16 cellular contexts compared by ENCODE assay signal in genomic region chr4:41384992-41385391, GRCh38.
DNase-seq lines count a peak whose midpoint lies in the region; FAIRE-seq and TF ChIP-seq lines count a peak whose summit lies in the region.
"Had no signal": no experiment of that assay in that cellular context is flagged by ENCODE, and none has a peak within 500 bp of the region (broad histone marks: within the 10 kb centered on the region; RNA-seq: fewer than 3 reads in every experiment).

No MANE protein-coding gene starts in this region.

- H3K4me1 ChIP-seq in breast epithelium (no peaks in the 10 kb centered on the region), uterus (no peaks in the 10 kb centered on the region)

- BruUV-seq in MCF 10A (replicated peaks; lab: Mats Ljungman, UMichigan): no TSS peak

- H3K9me3 ChIP-seq in breast epithelium (no peaks in the 10 kb centered on the region), uterus (no peaks in the 10 kb centered on the region)
- H3K9me3 ChIP-seq: gastrocnemius medialis, upper lobe of left lung had no signal

- no peaks in the 10 kb centered on the region for H3K36me3 Mint-ChIP-seq in MCF 10A (ENCODE audit: insufficient read depth, unreplicated experiment)
- H3K36me3 Mint-ChIP-seq: activated naive CD8-positive, alpha-beta T cell had no signal

- CTCF ChIA-PET in MCF 10A (lab: Yijun Ruan, JAX): no interaction called here

- FAIRE-seq in D721Med (lab: Jason Lieb, UNC): no peak

- H3K4me3 ChIP-seq in breast epithelium: no peak overlapping the region
- H3K4me3 ChIP-seq in fibroblast of the aortic adventitia (ENCODE audit: low read depth, low read length): no peak overlapping the region
- H3K4me3 ChIP-seq in uterus: no peak overlapping the region
- H3K4me3 ChIP-seq: gastrocnemius medialis, PC-9, upper lobe of left lung had no signal

- no peak for TF ChIP-seq CTCF in breast epithelium (IDR thresholded peaks at IDR 0.05)
- no peak for TF ChIP-seq CTCF in MCF 10A (IDR thresholded peaks at IDR 0.05; ENCODE audit: unreplicated experiment)
- no peak for TF ChIP-seq CTCF in fibroblast of the aortic adventitia (IDR thresholded peaks at IDR 0.05; ENCODE audit: insufficient read depth, low read length)
- TF ChIP-seq CTCF in uterus (IDR thresholded peaks at IDR 0.05): no peak
- no peak for TF ChIP-seq CTCF in D721Med (IDR thresholded peaks at IDR 0.05; ENCODE audit: insufficient read depth, missing control alignments)

- no peaks in the 10 kb centered on the region for H3K9me3 Mint-ChIP-seq in MCF 10A (ENCODE audit: unreplicated experiment)

- no peaks in the 10 kb centered on the region for H3K27me3 ChIP-seq in breast epithelium
- no peaks in the 10 kb centered on the region for H3K27me3 ChIP-seq in uterus
- H3K27me3 ChIP-seq: gastrocnemius medialis, upper lobe of left lung had no signal

- H3K36me3 ChIP-seq in breast epithelium (no peaks in the 10 kb centered on the region), uterus (no peaks in the 10 kb centered on the region)
- H3K36me3 ChIP-seq: gastrocnemius medialis, upper lobe of left lung had no signal

- H3K27me3 Mint-ChIP-seq in MCF 10A (ENCODE audit: insufficient read depth, unreplicated experiment): no peaks in the 10 kb centered on the region

- no peak overlapping the region for H3K4me3 Mint-ChIP-seq in MCF 10A (ENCODE audit: unreplicated experiment)
- H3K4me3 Mint-ChIP-seq: activated naive CD8-positive, alpha-beta T cell; mesothelial cell of epicardium had no signal

- intact Hi-C loops in breast epithelium (cut with DNase I; ENCODE audit: low total_unique reads) (no loop called here), MCF 10A (cut with micrococcal nuclease) (loop anchor here (2.0 kb wide), 1 partner anchor 68 kb away; no protein-coding TSS in a partner anchor), uterus (cut with DNase I; ENCODE audit: low total_unique reads) (no loop called here)

- TF ChIP-seq POLR2A in breast epithelium (IDR thresholded peaks at IDR 0.05): no peak
- no peak for TF ChIP-seq POLR2A in uterus (IDR thresholded peaks at IDR 0.05)

- DNase-seq in breast epithelium (ENCODE audit: low spot score in 2 of 2) (peak; percentile 39 to 57), MCF 10A (ENCODE audit: unreplicated experiment) (no peak), fibroblast of the aortic adventitia (ENCODE audit: low read depth) (peak; percentile 47), medulla oblongata (ENCODE audit: extremely low spot score) (peak; percentile 69), uterus (peak; percentile 37 to 72), D721Med (ENCODE audit: insufficient read length, low spot score) (no peak), NOMO-1 treated with dmso at 0.1 percent for 144 hours (lab: John Stamatoyannopoulos, UW; ENCODE audit: unreplicated experiment) (no peak), T-helper 2 cell (no peak)
- DNase-seq: activated CD8-positive, alpha-beta memory T cell treated with anti-CD3 and anti-CD28 coated beads, Interleukin-2, amount 50 U/mL, for 4 hours; NCI-H187 treated with DMSO at 0.1 percent for 48 hours; PC-9; T-helper 9 cell had no signal

- peaks cover 7% of the 10 kb centered on the region for H3K4me1 Mint-ChIP-seq in MCF 10A (ENCODE audit: insufficient read depth, unreplicated experiment)

- H3K27ac ChIP-seq in breast epithelium (no peak overlapping the region), uterus (no peak overlapping the region)
- H3K27ac ChIP-seq: PC-9, upper lobe of left lung had no signal

- no peak overlapping the region for H3K27ac Mint-ChIP-seq in MCF 10A (ENCODE audit: low read depth, unreplicated experiment)
- H3K27ac Mint-ChIP-seq: activated naive CD8-positive, alpha-beta T cell had no signal

- POLR2A ChIA-PET in MCF 10A (lab: Yijun Ruan, JAX): no interaction called here

Comparison
In these comparisons a context has a peak if more than half of its experiments do, and no peak if none do; other contexts are left out.
1. DNase-seq: peak in breast epithelium (2 of 2), fibroblast of the aortic adventitia (single experiment), medulla oblongata (single experiment) and uterus (2 of 2); none in MCF 10A (single experiment), D721Med (single experiment), NOMO-1 treated with dmso at 0.1 percent for 144 hours (single experiment) and T-helper 2 cell (0 of 5).